ENCODE assay signal across 20 cellular contexts in the genomic region with DNA sequence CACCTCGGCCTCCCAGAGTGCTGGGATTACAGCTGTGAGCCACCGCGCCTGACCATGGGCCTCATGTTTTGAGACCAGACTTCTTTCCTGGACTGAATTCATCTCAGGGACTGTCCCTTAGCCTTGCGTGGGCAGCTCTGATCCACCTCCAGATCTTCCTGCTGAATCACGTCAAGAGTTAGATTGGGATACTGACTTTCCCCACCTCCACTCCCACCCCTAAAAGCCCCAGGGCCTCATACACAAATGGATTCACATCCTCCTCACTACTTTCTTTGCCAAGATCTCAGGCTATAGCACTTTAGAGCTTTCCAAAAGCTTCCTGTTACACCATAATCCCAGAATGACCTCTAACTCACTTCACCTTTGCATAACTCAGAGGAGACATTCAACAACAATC. TPM values are rescaled to one million over a fixed set of nuclear protein-coding genes. Genes with fewer than 3 reads are reported as not detected.
A peak's percentile ranks its signal among the peaks of the same experiment; 100 is the strongest.
DNase-seq lines count a peak whose midpoint lies in the region; ATAC-seq and TF ChIP-seq lines count a peak whose summit lies in the region.
"Had no signal": no experiment of that assay in that cellular context is flagged by ENCODE, and none has a peak within 500 bp of the region (broad histone marks: within the 10 kb centered on the region; RNA-seq: fewer than 3 reads in every experiment).

No MANE protein-coding gene starts in this region.

- peak; percentile 40 for ATAC-seq in sciatic nerve
- no peak for ATAC-seq in HG03139 (IDR thresholded peaks at IDR 0.05; ENCODE audit: unreplicated experiment)
- ATAC-seq: Panc1, Right ventricle myocardium inferior had no signal

- no peak overlapping the region for H3K27ac Mint-ChIP-seq in T-helper 2 cell treated with Interferon-gamma antibody and Interleukin-4, amounts not matched to agents 5 μg/mL and 100 μg/mL, for 36 hours
- H3K27ac Mint-ChIP-seq: B cell; CD4-positive, alpha-beta T cell had no signal

- peak; percentile 22 for DNase-seq in T-helper 2 cell treated with Interferon-gamma antibody and Interleukin-4, amounts not matched to agents 5 μg/mL and 100 μg/mL, for 36 hours (ENCODE audit: low spot score)
- DNase-seq in T-helper 2 cell (no peak), RPMI7951 (ENCODE audit: low read depth) (peak; percentile 47), epithelial cell of esophagus (ENCODE audit: low read depth) (peak; percentile 9), sciatic nerve (ENCODE audit: low spot score) (no peak), foreskin fibroblast (no peak), Kasumi-1 (lab: John Stamatoyannopoulos, UW) (no peak)
- DNase-seq: CD4-positive, alpha-beta T cell; DMS79; H9; KG1; NCI-H1048; NCI-H146; NCI-H2081 treated with DMSO at 0.1 percent for 48 hours; NCI-H524 had no signal

- H3K4me3 ChIP-seq in epithelial cell of esophagus (ENCODE audit: low read length) (no peak overlapping the region), foreskin fibroblast (ENCODE audit: low read depth in 1 of 2, low read length in 2 of 2) (no peak overlapping the region)

- intact Hi-C loops in sciatic nerve (cut with DNase I): no loop called here

- no peak for TF ChIP-seq CTCF in epithelial cell of esophagus (IDR thresholded peaks at IDR 0.05; ENCODE audit: insufficient read depth, low read depth, low read length, missing control alignments)
- TF ChIP-seq CTCF in foreskin fibroblast (IDR thresholded peaks at IDR 0.05; ENCODE audit: low read depth, low read length): no peak

- peaks cover 1% of the 10 kb centered on the region for H3K36me3 Mint-ChIP-seq in T-helper 2 cell treated with Interferon-gamma antibody and Interleukin-4, amounts not matched to agents 5 μg/mL and 100 μg/mL, for 36 hours (ENCODE audit: low read depth)

- peaks cover 3% of the 10 kb centered on the region for H3K4me1 Mint-ChIP-seq in T-helper 2 cell treated with Interferon-gamma antibody and Interleukin-4, amounts not matched to agents 5 μg/mL and 100 μg/mL, for 36 hours (ENCODE audit: low read depth)

- H3K4me3 Mint-ChIP-seq in T-helper 2 cell treated with Interferon-gamma antibody and Interleukin-4, amounts not matched to agents 5 μg/mL and 100 μg/mL, for 36 hours: no peak overlapping the region
- H3K4me3 Mint-ChIP-seq: B cell; CD4-positive, alpha-beta T cell; H9 had no signal

- H3K9me3 Mint-ChIP-seq in T-helper 2 cell treated with Interferon-gamma antibody and Interleukin-4, amounts not matched to agents 5 μg/mL and 100 μg/mL, for 36 hours: peaks cover 11% of the 10 kb centered on the region

- H3K27me3 Mint-ChIP-seq in T-helper 2 cell treated with Interferon-gamma antibody and Interleukin-4, amounts not matched to agents 5 μg/mL and 100 μg/mL, for 36 hours (ENCODE audit: low read depth): peaks cover 5% of the 10 kb centered on the region
- H3K27me3 Mint-ChIP-seq: CD4-positive, alpha-beta T cell had no signal

RNA-seq across cellular contexts. Expression of a gene that starts 12.1 kb away (rescaled TPM):
- total RNA-seq in RPMI7951 (2014; rRNA removed; shearing (Covaris generic)): 0.10 and 0.84 TPM in 2 replicates
- 0.22 TPM for total RNA-seq in sciatic nerve

RNA-seq across cellular contexts. Expression of a gene that starts 12.2 kb away (rescaled TPM):
- total RNA-seq in RPMI7951 (2014; rRNA removed; shearing (Covaris generic)): 28.5 and 33.3 TPM in 2 replicates
- total RNA-seq in sciatic nerve: 48.8 TPM

RNA-seq across cellular contexts. Expression of a gene that starts 12.4 kb away (rescaled TPM):
- 26.3 and 27.5 TPM in 2 replicates for total RNA-seq in RPMI7951 (2014; rRNA removed; shearing (Covaris generic))
- 122 TPM for total RNA-seq in sciatic nerve

RNA-seq across cellular contexts. Expression of a gene that starts 34.1 kb away (rescaled TPM):
- total RNA-seq in RPMI7951 (2014; rRNA removed; shearing (Covaris generic)): under 0.01 TPM in 1 of 2 replicates, not detected in the other
- total RNA-seq in sciatic nerve: 0.71 TPM
- total RNA-seq: B cell, M059J, Right ventricle myocardium inferior had no signal

RNA-seq across cellular contexts. Expression of a gene that starts 35.0 kb away (rescaled TPM):
- 7.2 and 10.9 TPM in 2 replicates for total RNA-seq in RPMI7951 (2014; rRNA removed; shearing (Covaris generic))
- total RNA-seq in sciatic nerve: 10.4 TPM

Comparison
In these comparisons a context has a peak if more than half of its experiments do, and no peak if none do; other contexts are left out.
1. DNase-seq: peak in T-helper 2 cell treated with Interferon-gamma antibody and Interleukin-4, amounts not matched to agents 5 μg/mL and 100 μg/mL, for 36 hours (single experiment), RPMI7951 (single experiment) and epithelial cell of esophagus (single experiment); none in T-helper 2 cell (0 of 5), sciatic nerve (single experiment), foreskin fibroblast (0 of 2) and Kasumi-1 (0 of 2).